ENCODE assay signal across 8 cellular contexts in genomic region chr4:147617841-147618421, GRCh38. TPM values are rescaled to one million over a fixed set of nuclear protein-coding genes. Genes with fewer than 3 reads are reported as not detected.
DNase-seq lines count a peak whose midpoint lies in the region; ATAC-seq lines count a peak whose summit lies in the region.

No MANE protein-coding gene starts in this region.

- intact Hi-C loops in activated CD4-positive, alpha-beta memory T cell treated with anti-CD3 and anti-CD28 coated beads for 36 hours (cut with micrococcal nuclease), result loop anchor here (1.0 to 2.0 kb wide), 4 partner anchors 66 to 824 kb away; partner anchors contain the start of genes ARHGAP10, NR3C2 and PRMT9

- POLR2A ChIA-PET in activated CD4-positive, alpha-beta memory T cell treated with anti-CD3 and anti-CD28 coated beads for 36 hours (lab: Charles Lee), result interaction anchor here (1.0 to 2.1 kb wide), 6 partner anchors 16 to 825 kb away, joined by 3 to 12 read pairs (median 4); partner anchors contain the start of genes ARHGAP10 and PRMT9

- no peaks in the 10 kb centered on the region for H3K27me3 Mint-ChIP-seq in activated CD4-positive, alpha-beta memory T cell treated with anti-CD3 and anti-CD28 coated beads for 36 hours
- peaks cover 8% of the 10 kb centered on the region for H3K27me3 Mint-ChIP-seq in stimulated activated naive CD8-positive, alpha-beta T cell treated with anti-CD3 and anti-CD28 coated beads, Interleukin-15, amount 100 ng/mL, for 72 hours

- H3K9me3 Mint-ChIP-seq in activated CD4-positive, alpha-beta memory T cell treated with anti-CD3 and anti-CD28 coated beads for 36 hours, result no peaks in the 10 kb centered on the region
- no peaks in the 10 kb centered on the region for H3K9me3 Mint-ChIP-seq in stimulated activated naive CD8-positive, alpha-beta T cell treated with anti-CD3 and anti-CD28 coated beads, Interleukin-15, amount 100 ng/mL, for 72 hours

- peaks cover 17% of the 10 kb centered on the region for H3K36me3 Mint-ChIP-seq in activated CD4-positive, alpha-beta memory T cell treated with anti-CD3 and anti-CD28 coated beads for 36 hours

- ATAC-seq in HG02973 (IDR thresholded peaks at IDR 0.05; ENCODE audit: unreplicated experiment), result peak; percentile 9
- peak; percentile 1 for ATAC-seq in stimulated activated naive CD8-positive, alpha-beta T cell treated with anti-CD3 and anti-CD28 coated beads, Interleukin-15, amount 100 ng/mL, for 72 hours

- peak; percentile 18 for DNase-seq in NCI-H2227 treated with DMSO at 0.1 percent for 48 hours (lab: John Stamatoyannopoulos, UW)
- no peak for DNase-seq in NCI-H2227 (lab: John Stamatoyannopoulos, UW; ENCODE audit: unreplicated experiment)
- no peak for DNase-seq in activated CD4-positive, alpha-beta memory T cell treated with anti-CD3 and anti-CD28 coated beads for 36 hours
- no peak for DNase-seq in stimulated activated naive CD8-positive, alpha-beta T cell treated with anti-CD3 and anti-CD28 coated beads, Interleukin-15, amount 100 ng/mL, for 72 hours
- no peak for DNase-seq in activated effector memory CD4-positive, alpha-beta T cell treated with Interleukin-2 at 50 U/mL for 16 hours
- no peak for DNase-seq in dermis blood vessel endothelial cell

- CTCF ChIA-PET in activated CD4-positive, alpha-beta memory T cell treated with anti-CD3 and anti-CD28 coated beads for 36 hours (lab: Charles Lee), result interaction anchor here (0.6 to 2.8 kb wide), 9 partner anchors 11 to 249 kb away, joined by 3 to 40 read pairs (median 4); partner anchors contain the start of genes ARHGAP10 and PRMT9

- peak overlapping the region; percentile 90 for H3K4me3 ChIP-seq in iPS-11a (ENCODE audit: low read depth, low read length)

- peak overlapping the region; percentile 100 for H3K4me3 Mint-ChIP-seq in activated CD4-positive, alpha-beta memory T cell treated with anti-CD3 and anti-CD28 coated beads for 36 hours
- peak overlapping the region; percentile 87 to 91 for H3K4me3 Mint-ChIP-seq in stimulated activated naive CD8-positive, alpha-beta T cell treated with anti-CD3 and anti-CD28 coated beads, Interleukin-15, amount 100 ng/mL, for 72 hours

- peaks cover 27% of the 10 kb centered on the region for H3K4me1 Mint-ChIP-seq in activated CD4-positive, alpha-beta memory T cell treated with anti-CD3 and anti-CD28 coated beads for 36 hours (ENCODE audit: low read depth)
- H3K4me1 Mint-ChIP-seq in stimulated activated naive CD8-positive, alpha-beta T cell treated with anti-CD3 and anti-CD28 coated beads, Interleukin-15, amount 100 ng/mL, for 72 hours, result peaks cover 31% of the 10 kb centered on the region

- H3K27ac Mint-ChIP-seq in activated CD4-positive, alpha-beta memory T cell treated with anti-CD3 and anti-CD28 coated beads for 36 hours, result peak overlapping the region; percentile 98
- peak overlapping the region; percentile 96 to 97 for H3K27ac Mint-ChIP-seq in stimulated activated naive CD8-positive, alpha-beta T cell treated with anti-CD3 and anti-CD28 coated beads, Interleukin-15, amount 100 ng/mL, for 72 hours

RNA-seq across cellular contexts. Expression of gene TMEM184C, which starts 0.7 kb away (rescaled TPM):
- total RNA-seq in activated CD4-positive, alpha-beta memory T cell treated with anti-CD3 and anti-CD28 coated beads for 36 hours, result 10 to 100 TPM; 15.5 to 15.7 TPM
- 51.7 and 62.4 TPM in 2 replicates for total RNA-seq in dermis blood vessel endothelial cell
